Comparison of ENCODE assay signal across 9 cellular contexts in the genomic region with DNA sequence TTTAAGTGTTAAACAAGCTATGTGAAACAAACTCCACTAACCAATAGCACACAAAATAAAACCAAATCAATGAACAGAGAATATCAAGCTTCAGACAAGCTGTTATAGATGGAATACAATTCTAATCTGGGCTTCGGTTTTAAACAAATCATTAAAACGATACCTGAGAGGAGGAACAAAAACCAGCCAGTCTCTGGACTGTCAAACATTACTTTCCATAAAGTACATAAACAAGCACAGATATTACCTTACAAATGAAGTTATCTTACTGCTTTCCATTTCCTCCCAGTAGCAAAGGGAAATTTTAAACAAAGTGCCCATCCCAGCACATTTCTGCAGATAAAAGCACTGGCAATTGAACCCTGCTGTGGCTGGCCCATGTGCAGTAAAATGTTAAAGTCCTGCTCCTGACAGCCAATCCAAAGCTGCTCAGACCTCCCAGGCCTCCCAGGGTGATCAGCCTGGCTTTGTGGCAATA.
DNase-seq lines count a peak whose midpoint lies in the region; ATAC-seq and TF ChIP-seq lines count a peak whose summit lies in the region.
"Had no signal": no experiment of that assay in that cellular context is flagged by ENCODE, and none has a peak within 500 bp of the region (broad histone marks: within the 10 kb centered on the region; RNA-seq: fewer than 3 reads in every experiment).

No MANE protein-coding gene starts in this region.

- no peak for TF ChIP-seq CTCF in MCF 10A (IDR thresholded peaks at IDR 0.05; ENCODE audit: unreplicated experiment)

- ATAC-seq in GM18907 (IDR thresholded peaks at IDR 0.05; ENCODE audit: unreplicated experiment) (peak; percentile 74), HG03575 (IDR thresholded peaks at IDR 0.05; ENCODE audit: extremely low read depth, insufficient number of reproducible peaks, low FRiP score, unreplicated experiment) (peak; percentile 65)
- ATAC-seq in activated CD8-positive, alpha-beta memory T cell treated with anti-CD3 and anti-CD28 coated beads, Interleukin-2, amount 10 ng/mL, durations not matched to agents 7 days and 5 days, result no peak

- no peak overlapping the region for H3K27ac Mint-ChIP-seq in activated CD8-positive, alpha-beta memory T cell treated with anti-CD3 and anti-CD28 coated beads, Interleukin-2, amount 10 ng/mL, durations not matched to agents 7 days and 5 days
- H3K27ac Mint-ChIP-seq in MCF 10A (ENCODE audit: low read depth, unreplicated experiment), result no peak overlapping the region

- CTCF ChIA-PET in activated CD8-positive, alpha-beta memory T cell treated with anti-CD3 and anti-CD28 coated beads, Interleukin-2, amount 10 ng/mL, durations not matched to agents 7 days and 5 days (lab: Charles Lee), result no interaction called here
- CTCF ChIA-PET in MCF 10A (lab: Yijun Ruan, JAX), result interaction anchor here (0.8 kb wide), 1 partner anchor 164 kb away, joined by 3 read pairs; no protein-coding TSS in a partner anchor

- peaks cover 5% of the 10 kb centered on the region for H3K27me3 Mint-ChIP-seq in activated CD8-positive, alpha-beta memory T cell treated with anti-CD3 and anti-CD28 coated beads, Interleukin-2, amount 10 ng/mL, durations not matched to agents 7 days and 5 days
- H3K27me3 Mint-ChIP-seq in MCF 10A (ENCODE audit: insufficient read depth, unreplicated experiment), result no peaks in the 10 kb centered on the region

- no peak overlapping the region for H3K4me3 ChIP-seq in H7 (ENCODE audit: insufficient read depth, low read depth, low read length)
- H3K4me3 ChIP-seq: stomach had no signal

- H3K36me3 Mint-ChIP-seq in activated CD8-positive, alpha-beta memory T cell treated with anti-CD3 and anti-CD28 coated beads, Interleukin-2, amount 10 ng/mL, durations not matched to agents 7 days and 5 days, result no peaks in the 10 kb centered on the region
- H3K36me3 Mint-ChIP-seq in MCF 10A (ENCODE audit: insufficient read depth, unreplicated experiment), result no peaks in the 10 kb centered on the region

- peaks cover 2% of the 10 kb centered on the region for H3K4me1 Mint-ChIP-seq in activated CD8-positive, alpha-beta memory T cell treated with anti-CD3 and anti-CD28 coated beads, Interleukin-2, amount 10 ng/mL, durations not matched to agents 7 days and 5 days
- H3K4me1 Mint-ChIP-seq in MCF 10A (ENCODE audit: insufficient read depth, unreplicated experiment), result no peaks in the 10 kb centered on the region

- POLR2A ChIA-PET in MCF 10A (lab: Yijun Ruan, JAX), result no interaction called here

- intact Hi-C loops in cardiac septum (cut with DNase I), result no loop called here
- intact Hi-C loops in MCF 10A (cut with micrococcal nuclease), result no loop called here

- H3K27me3 ChIP-seq in H7 (ENCODE audit: control insufficient read depth, insufficient read depth, low read length), result no peaks in the 10 kb centered on the region
- H3K27me3 ChIP-seq: stomach had no signal

- BruUV-seq in MCF 10A (replicated peaks; lab: Mats Ljungman, UMichigan), result no TSS peak

- H3K36me3 ChIP-seq in H7 (replicated peaks; ENCODE audit: control insufficient read depth, insufficient read depth, low read length), result no peaks in the 10 kb centered on the region
- H3K36me3 ChIP-seq: stomach had no signal

- H3K4me3 Mint-ChIP-seq in activated CD8-positive, alpha-beta memory T cell treated with anti-CD3 and anti-CD28 coated beads, Interleukin-2, amount 10 ng/mL, durations not matched to agents 7 days and 5 days, result no peak overlapping the region
- no peak overlapping the region for H3K4me3 Mint-ChIP-seq in MCF 10A (ENCODE audit: unreplicated experiment)

- DNase-seq in H7 (peak; percentile 23), iPS-NIHi7 (ENCODE audit: extremely low spot score) (peak; percentile 31), cardiac septum (ENCODE audit: low spot score) (no peak), GM03348 (ENCODE audit: low spot score) (no peak), MCF 10A (ENCODE audit: unreplicated experiment) (no peak)
- no peak for DNase-seq in activated CD8-positive, alpha-beta memory T cell treated with anti-CD3 and anti-CD28 coated beads, Interleukin-2, amount 10 ng/mL, durations not matched to agents 7 days and 5 days
- DNase-seq: stomach had no signal

- no peaks in the 10 kb centered on the region for H3K9me3 Mint-ChIP-seq in activated CD8-positive, alpha-beta memory T cell treated with anti-CD3 and anti-CD28 coated beads, Interleukin-2, amount 10 ng/mL, durations not matched to agents 7 days and 5 days (ENCODE audit: low read depth)
- H3K9me3 Mint-ChIP-seq in MCF 10A (ENCODE audit: unreplicated experiment), result no peaks in the 10 kb centered on the region

Comparison
In these comparisons a context has a peak if more than half of its experiments do, and no peak if none do; other contexts are left out.
1. DNase-seq: peak in H7 (single experiment) and iPS-NIHi7 (single experiment); none in activated CD8-positive, alpha-beta memory T cell treated with anti-CD3 and anti-CD28 coated beads, Interleukin-2, amount 10 ng/mL, durations not matched to agents 7 days and 5 days (single experiment), cardiac septum (single experiment), GM03348 (single experiment) and MCF 10A (single experiment).